ENCODE assay signal across 8 cellular contexts in the genomic region with DNA sequence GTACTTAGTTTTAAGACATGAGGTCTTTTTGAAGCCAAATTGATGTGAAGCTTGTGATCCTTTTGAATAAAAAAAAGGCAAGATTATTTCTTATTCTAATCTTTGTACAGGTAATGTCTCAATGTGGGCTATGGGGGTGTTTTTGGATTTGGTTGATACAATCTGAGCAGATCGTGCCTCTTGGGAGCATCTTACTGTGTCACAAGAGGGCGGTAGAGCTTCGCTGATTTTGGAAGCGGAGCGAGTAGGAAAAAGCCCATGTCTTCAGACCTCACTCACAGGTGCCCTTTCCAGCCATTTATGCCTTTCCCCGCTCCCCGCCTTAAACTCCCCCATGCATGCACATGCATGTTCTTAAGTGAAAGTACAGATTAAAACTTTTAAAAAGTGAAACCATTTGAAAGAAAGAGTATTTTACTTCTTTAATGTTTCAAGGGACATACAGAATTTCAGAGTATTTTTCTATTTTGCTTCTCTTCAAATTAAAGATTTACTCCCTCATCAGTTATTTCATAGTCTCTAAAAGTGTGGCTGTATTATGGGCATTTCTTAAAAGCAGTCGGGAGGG. TPM values are rescaled to one million over a fixed set of nuclear protein-coding genes. Genes with fewer than 3 reads are reported as not detected.
DNase-seq lines count a peak whose midpoint lies in the region; ATAC-seq, FAIRE-seq and TF ChIP-seq lines count a peak whose summit lies in the region.

No MANE protein-coding gene starts in this region.

- peak; percentile 43 for DNase-seq in GM12892 (ENCODE audit: insufficient read length)
- peak; percentile 66 to 69 for DNase-seq in activated T-cell treated with anti-CD3 and anti-CD28 coated beads, Interleukin-2, amount 50 U/mL, for 72 hours
- peak; percentile 64 for DNase-seq in fibroblast of the conjunctiva (ENCODE audit: low read depth)
- peak; percentile 32 for DNase-seq in non-pigmented ciliary epithelial cell (ENCODE audit: low read depth)
- DNase-seq in upper lobe of left lung = peak in 1 of 2 donors; percentile 60

- H3F3A ChIP-seq in OCI-LY1 (ENCODE audit: insufficient read depth, low read length) = no peaks in the 10 kb centered on the region

- no peaks in the 10 kb centered on the region for H3K4me1 ChIP-seq in OCI-LY1 (ENCODE audit: insufficient read depth, low read length, severe bottlenecking)
- H3K4me1 ChIP-seq in upper lobe of left lung = no peaks in the 10 kb centered on the region

- peak; percentile 91 for FAIRE-seq in GM12892 (lab: Jason Lieb, UNC)

- H4K20me1 ChIP-seq in OCI-LY1 (ENCODE audit: insufficient read depth, low read length) = no peaks in the 10 kb centered on the region

- H3K9me2 ChIP-seq in OCI-LY1 (ENCODE audit: low read depth, low read length) = no peaks in the 10 kb centered on the region

- no peak overlapping the region for H3K4me3 Mint-ChIP-seq in activated T-cell treated with anti-CD3 and anti-CD28 coated beads, Interleukin-2, amount 50 U/mL, for 72 hours

- no peak overlapping the region for H3K27ac ChIP-seq in 22Rv1
- H3K27ac ChIP-seq in OCI-LY1 (ENCODE audit: low read depth, low read length, poor library complexity, severe bottlenecking) = no peak overlapping the region
- H3K27ac ChIP-seq in upper lobe of left lung = no peak overlapping the region

- no peaks in the 10 kb centered on the region for H3K36me3 ChIP-seq in OCI-LY1 (ENCODE audit: insufficient read depth, low read length)
- H3K36me3 ChIP-seq in upper lobe of left lung = no peaks in the 10 kb centered on the region

- H3K4me1 Mint-ChIP-seq in activated T-cell treated with anti-CD3 and anti-CD28 coated beads, Interleukin-2, amount 50 U/mL, for 72 hours (ENCODE audit: low read depth) = no peaks in the 10 kb centered on the region

- no peak overlapping the region for H3K27ac Mint-ChIP-seq in activated T-cell treated with anti-CD3 and anti-CD28 coated beads, Interleukin-2, amount 50 U/mL, for 72 hours

- TF ChIP-seq EP300 in Ishikawa (IDR thresholded peaks at IDR 0.05; ENCODE audit: borderline replicate concordance) (no peak), upper lobe of left lung (IDR thresholded peaks at IDR 0.05) (no peak)

- H3K27me3 ChIP-seq in OCI-LY1 (ENCODE audit: insufficient read depth, low read length) = no peaks in the 10 kb centered on the region
- no peaks in the 10 kb centered on the region for H3K27me3 ChIP-seq in upper lobe of left lung

- no peaks in the 10 kb centered on the region for H3K9me3 Mint-ChIP-seq in activated T-cell treated with anti-CD3 and anti-CD28 coated beads, Interleukin-2, amount 50 U/mL, for 72 hours

- H3K27me3 Mint-ChIP-seq in activated T-cell treated with anti-CD3 and anti-CD28 coated beads, Interleukin-2, amount 50 U/mL, for 72 hours (ENCODE audit: low read depth) = peaks cover 29% of the 10 kb centered on the region

- no peak overlapping the region for H2AFZ ChIP-seq in OCI-LY1 (ENCODE audit: low read length)

- ATAC-seq in activated T-cell treated with anti-CD3 and anti-CD28 coated beads, Interleukin-2, amount 50 U/mL, for 72 hours (replicated peaks in 1 of 2) = peak; percentile 75 to 80
- peak in 1 of 2 donors; percentile 80 for ATAC-seq in upper lobe of left lung (ENCODE audit: low FRiP score in 2 of 2)

- no peak overlapping the region for H3K9ac ChIP-seq in OCI-LY1 (ENCODE audit: low read length)

- H3K4me3 ChIP-seq in OCI-LY1 (ENCODE audit: low read depth, low read length, poor library complexity, severe bottlenecking) = no peak overlapping the region
- no peak overlapping the region for H3K4me3 ChIP-seq in upper lobe of left lung

- 7 to 8% methylated on average over 8 of the region's 8 CpGs for WGBS in upper lobe of left lung, 2 donors

- no peak overlapping the region for H3K4me2 ChIP-seq in OCI-LY1 (ENCODE audit: low read length)

- H3K36me3 Mint-ChIP-seq in activated T-cell treated with anti-CD3 and anti-CD28 coated beads, Interleukin-2, amount 50 U/mL, for 72 hours (ENCODE audit: insufficient read depth in 2 of 2) = no peaks in the 10 kb centered on the region

- H3K79me2 ChIP-seq in OCI-LY1 (ENCODE audit: insufficient read depth, low read length) = no peaks in the 10 kb centered on the region

- TF ChIP-seq CTCF in 22Rv1 (IDR thresholded peaks at IDR 0.05) (peak; percentile 88), OCI-LY1 (IDR thresholded peaks at IDR 0.05; ENCODE audit: low read length) (peak; percentile 58), upper lobe of left lung (IDR thresholded peaks at IDR 0.05) (peak; percentile 39 to 72 (median 50))

- TF ChIP-seq POLR2A in GM12892 (IDR thresholded peaks at IDR 0.05; ENCODE audit: low read depth, low read length) = no peak
- TF ChIP-seq POLR2A in upper lobe of left lung (IDR thresholded peaks at IDR 0.05) = no peak

- TF ChIP-seq RAD21 in Ishikawa (IDR thresholded peaks at IDR 0.05; ENCODE audit: low read depth) = peak; percentile 95

- H3K9me3 ChIP-seq in OCI-LY1 (ENCODE audit: low read length) (no peaks in the 10 kb centered on the region), upper lobe of left lung (no peaks in the 10 kb centered on the region)

TF ChIP-seq in Ishikawa, 13 proteins besides CTCF, POLR2A, EP300 and RAD21:
- TF ChIP-seq, protein P1, sequence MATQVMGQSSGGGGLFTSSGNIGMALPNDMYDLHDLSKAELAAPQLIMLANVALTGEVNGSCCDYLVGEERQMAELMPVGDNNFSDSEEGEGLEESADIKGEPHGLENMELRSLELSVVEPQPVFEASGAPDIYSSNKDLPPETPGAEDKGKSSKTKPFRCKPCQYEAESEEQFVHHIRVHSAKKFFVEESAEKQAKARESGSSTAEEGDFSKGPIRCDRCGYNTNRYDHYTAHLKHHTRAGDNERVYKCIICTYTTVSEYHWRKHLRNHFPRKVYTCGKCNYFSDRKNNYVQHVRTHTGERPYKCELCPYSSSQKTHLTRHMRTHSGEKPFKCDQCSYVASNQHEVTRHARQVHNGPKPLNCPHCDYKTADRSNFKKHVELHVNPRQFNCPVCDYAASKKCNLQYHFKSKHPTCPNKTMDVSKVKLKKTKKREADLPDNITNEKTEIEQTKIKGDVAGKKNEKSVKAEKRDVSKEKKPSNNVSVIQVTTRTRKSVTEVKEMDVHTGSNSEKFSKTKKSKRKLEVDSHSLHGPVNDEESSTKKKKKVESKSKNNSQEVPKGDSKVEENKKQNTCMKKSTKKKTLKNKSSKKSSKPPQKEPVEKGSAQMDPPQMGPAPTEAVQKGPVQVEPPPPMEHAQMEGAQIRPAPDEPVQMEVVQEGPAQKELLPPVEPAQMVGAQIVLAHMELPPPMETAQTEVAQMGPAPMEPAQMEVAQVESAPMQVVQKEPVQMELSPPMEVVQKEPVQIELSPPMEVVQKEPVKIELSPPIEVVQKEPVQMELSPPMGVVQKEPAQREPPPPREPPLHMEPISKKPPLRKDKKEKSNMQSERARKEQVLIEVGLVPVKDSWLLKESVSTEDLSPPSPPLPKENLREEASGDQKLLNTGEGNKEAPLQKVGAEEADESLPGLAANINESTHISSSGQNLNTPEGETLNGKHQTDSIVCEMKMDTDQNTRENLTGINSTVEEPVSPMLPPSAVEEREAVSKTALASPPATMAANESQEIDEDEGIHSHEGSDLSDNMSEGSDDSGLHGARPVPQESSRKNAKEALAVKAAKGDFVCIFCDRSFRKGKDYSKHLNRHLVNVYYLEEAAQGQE (IDR thresholded peaks at IDR 0.05; ENCODE audit: low read depth) = no peak
- TF ChIP-seq, protein P2, sequence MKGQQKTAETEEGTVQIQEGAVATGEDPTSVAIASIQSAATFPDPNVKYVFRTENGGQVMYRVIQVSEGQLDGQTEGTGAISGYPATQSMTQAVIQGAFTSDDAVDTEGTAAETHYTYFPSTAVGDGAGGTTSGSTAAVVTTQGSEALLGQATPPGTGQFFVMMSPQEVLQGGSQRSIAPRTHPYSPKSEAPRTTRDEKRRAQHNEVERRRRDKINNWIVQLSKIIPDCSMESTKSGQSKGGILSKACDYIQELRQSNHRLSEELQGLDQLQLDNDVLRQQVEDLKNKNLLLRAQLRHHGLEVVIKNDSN (IDR thresholded peaks at IDR 0.05) = no peak
- TF ChIP-seq ZBTB7A (IDR thresholded peaks at IDR 0.05; ENCODE audit: low read depth) (no peak), CREB1 (IDR thresholded peaks at IDR 0.05; ENCODE audit: low read depth) (no peak), EGR1 (IDR thresholded peaks at IDR 0.05) (no peak)

RNA-seq across cellular contexts. Expression of a gene that starts 18.8 kb away (rescaled TPM):
- not detected for polyA plus RNA-seq in GM12892 (2012; ENCODE audit: missing spikeins)
- total RNA-seq in activated T-cell treated with anti-CD3 and anti-CD28 coated beads, Interleukin-2, amount 50 U/mL, for 72 hours = under 1 TPM; 0.32 to 0.38 TPM
- under 1 TPM in 1 of 6 donors, not detected in 5; 0.31 TPM for total RNA-seq in upper lobe of left lung

RNA-seq across cellular contexts. Expression of a gene that starts 20.1 kb away (rescaled TPM):
- polyA plus RNA-seq in GM12892 (2012; ENCODE audit: missing spikeins) = 14.5 TPM
- total RNA-seq in activated T-cell treated with anti-CD3 and anti-CD28 coated beads, Interleukin-2, amount 50 U/mL, for 72 hours = 10 to 100 TPM; 14.0 to 17.5 TPM
- 10 to 100 TPM in 3 of 6 donors, 1 to 10 TPM in 3; 2.6 to 22.5 (median 10.0) TPM for total RNA-seq in upper lobe of left lung

RNA-seq across cellular contexts. Expression of a gene that starts 22.7 kb away (rescaled TPM):
- not detected for polyA plus RNA-seq in GM12892 (2012; ENCODE audit: missing spikeins)
- total RNA-seq in activated T-cell treated with anti-CD3 and anti-CD28 coated beads, Interleukin-2, amount 50 U/mL, for 72 hours = not detected
- total RNA-seq in upper lobe of left lung = under 1 TPM in 1 of 6 donors, not detected in 5; 0.13 TPM

RNA-seq across cellular contexts. Expression of a gene that starts 35.6 kb away (rescaled TPM):
- polyA plus RNA-seq in GM12892 (2012; ENCODE audit: missing spikeins) = 10.2 TPM
- total RNA-seq in activated T-cell treated with anti-CD3 and anti-CD28 coated beads, Interleukin-2, amount 50 U/mL, for 72 hours = 1 to 10 TPM; 8.9 to 9.7 TPM
- 1 to 10 TPM in 5 of 6 donors, under 1 TPM in 1; 0.55 to 6.3 (median 3.8) TPM for total RNA-seq in upper lobe of left lung
